10 cellular contexts compared by ENCODE assay signal in the genomic region with DNA sequence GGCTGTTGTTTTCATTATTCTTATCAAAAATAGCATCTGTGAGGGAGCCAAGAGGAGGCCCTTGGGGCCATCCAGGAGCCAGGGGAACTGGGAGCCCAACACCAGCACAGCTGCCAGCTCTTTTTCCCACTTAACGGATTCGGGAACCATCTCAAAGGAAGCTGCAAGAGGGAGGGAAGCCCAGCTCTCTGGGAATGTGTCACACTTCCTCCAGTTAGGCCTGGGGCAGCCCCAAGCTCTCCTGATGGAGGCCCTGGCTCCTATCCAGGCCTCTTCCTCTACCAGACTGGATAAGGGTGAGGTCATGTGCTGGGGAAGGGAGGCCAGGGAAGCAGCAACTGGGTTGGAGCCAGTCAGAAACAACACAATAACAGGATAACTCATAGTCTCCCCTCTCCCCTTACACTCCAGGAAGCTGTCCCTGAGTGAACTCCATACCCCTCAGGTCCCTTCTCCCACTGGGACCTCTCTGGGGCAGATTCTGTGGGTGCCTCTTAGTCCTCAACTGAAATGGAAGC. TPM values are rescaled to one million over a fixed set of nuclear protein-coding genes. Genes with fewer than 3 reads are reported as not detected.
DNase-seq lines count a peak whose midpoint lies in the region; ATAC-seq and TF ChIP-seq lines count a peak whose summit lies in the region.
"Had no signal": no experiment of that assay in that cellular context is flagged by ENCODE, and none has a peak within 500 bp of the region (broad histone marks: within the 10 kb centered on the region; RNA-seq: fewer than 3 reads in every experiment).

No MANE protein-coding gene starts in this region.

- CTCF ChIA-PET in AG04450 (lab: Charles Lee) = interaction anchor here (1.1 to 4.7 kb wide), 3 partner anchors 23 to 104 kb away, joined by 3 to 31 read pairs (median 6); no protein-coding TSS in a partner anchor

- POLR2A ChIA-PET in AG04450 (lab: Yijun Ruan, JAX) = interaction anchor here (0.6 to 1.4 kb wide), 2 partner anchors 8 to 289 kb away, joined by 3 to 5 read pairs; a partner anchor contains a TSS

- H3K4me3 ChIP-seq in AG04450 (ENCODE audit: low read depth, low read length) (no peak overlapping the region), astrocyte of the cerebellum (ENCODE audit: low read depth, low read length) (no peak overlapping the region)
- H3K4me3 ChIP-seq: neural progenitor cell had no signal

- TF ChIP-seq CTCF in AG04450 (IDR thresholded peaks at IDR 0.05; ENCODE audit: low read depth, low read length) (no peak), astrocyte of the cerebellum (IDR thresholded peaks at IDR 0.05; ENCODE audit: low read depth, low read length, missing control alignments) (no peak)

- no peaks in the 10 kb centered on the region for H3K9me3 ChIP-seq in AG04450 (ENCODE audit: control insufficient read depth, insufficient read depth, low read length)

- H3K27me3 ChIP-seq in AG04450 (ENCODE audit: control insufficient read depth, insufficient read depth, low read length) = no peaks in the 10 kb centered on the region
- H3K27me3 ChIP-seq: neural progenitor cell had no signal

- no peak for ATAC-seq in HG02623 (IDR thresholded peaks at IDR 0.05; ENCODE audit: unreplicated experiment)

- in situ Hi-C loops in astrocyte of the cerebellum (cut with HindIII; ENCODE audit: low sequenced_read_pairs) = no loop called here

- H3K27ac ChIP-seq in AG04450 (ENCODE audit: low read depth, low read length) = peak overlapping the region; percentile 42
- H3K27ac ChIP-seq: neural progenitor cell had no signal

- DNase-seq in AG04450 (ENCODE audit: low read depth, low spot score) (peak; percentile 83), HT1080 (ENCODE audit: low read depth) (peak; percentile 99), astrocyte of the cerebellum (ENCODE audit: low read depth) (peak; percentile 70), islet precursor cell (peak; percentile 77), NAMALWA (ENCODE audit: low spot score) (no peak), NCI-H2196 (lab: John Stamatoyannopoulos, UW; ENCODE audit: unreplicated experiment) (no peak), activated T-cell treated with anti-CD3 and anti-CD28 coated beads for 4 hours (no peak)
- DNase-seq: GF-D8 had no signal

RNA-seq across cellular contexts. Expression of a gene that starts 12.7 kb away (rescaled TPM):
- not detected in 2 replicates for polyA plus RNA-seq in AG04450 (2011; rRNA removed)
- polyA minus RNA-seq in AG04450 (2011; rRNA and poly(A)+ RNA removed) = not detected in 2 replicates
- not detected in 2 replicates for total RNA-seq in HT1080 (2014; rRNA removed; shearing (Covaris generic))
- polyA plus RNA-seq in HT1080 (2015; cell fraction: cytosol; rRNA removed) = 0.24 and 0.43 TPM in 2 replicates
- polyA plus RNA-seq in HT1080 (2015; cell fraction: nucleus; rRNA removed) = not detected in 2 replicates

RNA-seq across cellular contexts. Expression of a gene that starts 25.9 kb away (rescaled TPM):
- polyA plus RNA-seq in AG04450 (2011; rRNA removed) = not detected in 2 replicates
- polyA minus RNA-seq in AG04450 (2011; rRNA and poly(A)+ RNA removed) = not detected in 2 replicates
- total RNA-seq in HT1080 (2014; rRNA removed; shearing (Covaris generic)) = not detected in 2 replicates
- polyA plus RNA-seq in HT1080 (2015; cell fraction: cytosol; rRNA removed) = not detected in 2 replicates
- polyA plus RNA-seq in HT1080 (2015; cell fraction: nucleus; rRNA removed) = not detected in 2 replicates

Comparison
In these comparisons a context has a peak if more than half of its experiments do, and no peak if none do; other contexts are left out.
1. DNase-seq: peak in AG04450 (single experiment), HT1080 (single experiment), astrocyte of the cerebellum (single experiment) and islet precursor cell (single experiment); none in NAMALWA (single experiment), NCI-H2196 (single experiment) and activated T-cell treated with anti-CD3 and anti-CD28 coated beads for 4 hours (single experiment).